ENCODE assay signal across 17 cellular contexts in genomic region chr6:79522609-79523008, GRCh38. TPM values are rescaled to one million over a fixed set of nuclear protein-coding genes. Genes with fewer than 3 reads are reported as not detected.
A peak's percentile ranks its signal among the peaks of the same experiment; 100 is the strongest.
DNase-seq lines count a peak whose midpoint lies in the region; ATAC-seq and TF ChIP-seq lines count a peak whose summit lies in the region.
"Had no signal": no experiment of that assay in that cellular context is flagged by ENCODE, and none has a peak within 500 bp of the region (broad histone marks: within the 10 kb centered on the region; RNA-seq: fewer than 3 reads in every experiment).

No MANE protein-coding gene starts in this region.

- H3K79me1 ChIP-seq in neuronal stem cell (ENCODE audit: low read depth, low read length): no peaks in the 10 kb centered on the region

- no peak overlapping the region for H3K18ac ChIP-seq in neuronal stem cell (ENCODE audit: low read length)

- H2BK12ac ChIP-seq in neuronal stem cell (ENCODE audit: low read length): no peak overlapping the region

- no peak overlapping the region for H2BK15ac ChIP-seq in neuronal stem cell (ENCODE audit: low read length)

- no peak overlapping the region for H2AK5ac ChIP-seq in neuronal stem cell (ENCODE audit: low read depth, low read length)

- no peak for ATAC-seq in Panc1

- H3K27me3 Mint-ChIP-seq in Calu3 (ENCODE audit: unreplicated experiment): no peaks in the 10 kb centered on the region
- no peaks in the 10 kb centered on the region for H3K27me3 Mint-ChIP-seq in type B pancreatic cell
- H3K27me3 Mint-ChIP-seq: CD4-positive, CD25-positive, alpha-beta regulatory T cell had no signal

- intact Hi-C loops in Calu3 (cut with micrococcal nuclease; ENCODE audit: unreplicated experiment) (loop anchor here (10.0 kb wide), 1 partner anchor 148 kb away; no protein-coding TSS in a partner anchor), Panc1 (cut with micrococcal nuclease; ENCODE audit: unreplicated experiment) (no loop called here)

- H3K4me2 ChIP-seq in neuronal stem cell (ENCODE audit: insufficient read depth, low read length, poor library complexity, severe bottlenecking): no peak overlapping the region
- H3K4me2 ChIP-seq: BLaER1 had no signal

- peaks cover 49% of the 10 kb centered on the region for H3K4me1 Mint-ChIP-seq in Calu3 (ENCODE audit: low read depth, unreplicated experiment)
- peaks cover 13% of the 10 kb centered on the region for H3K4me1 Mint-ChIP-seq in type B pancreatic cell (ENCODE audit: unreplicated experiment)
- H3K4me1 Mint-ChIP-seq: CD14-positive monocyte; CD4-positive, alpha-beta memory T cell; CD4-positive, CD25-positive, alpha-beta regulatory T cell; CD8-positive, alpha-beta memory T cell had no signal

- BruUV-seq in Calu3 (replicated peaks; lab: Mats Ljungman, UMichigan): no TSS peak
- BruUV-seq in Panc1 (replicated peaks; lab: Mats Ljungman, UMichigan): no TSS peak

- no peak overlapping the region for H3K14ac ChIP-seq in neuronal stem cell (ENCODE audit: low read length)

- H3K27me3 ChIP-seq in Panc1 (ENCODE audit: control insufficient read depth, insufficient read depth, low read length): no peaks in the 10 kb centered on the region
- no peaks in the 10 kb centered on the region for H3K27me3 ChIP-seq in neuronal stem cell (ENCODE audit: control insufficient read depth in 3 of 3, insufficient read depth in 3 of 3, low read depth in 1 of 3, low read length in 3 of 3)
- H3K27me3 ChIP-seq: BE2C, BLaER1 had no signal

- CTCF ChIA-PET in Calu3 (lab: Charles Lee): no interaction called here
- CTCF ChIA-PET in Panc1 (lab: Charles Lee): no interaction called here

- H3K27ac Mint-ChIP-seq in Calu3 (ENCODE audit: unreplicated experiment) (peak overlapping the region; percentile 87), type B pancreatic cell (peak overlapping the region; percentile 4)
- H3K27ac Mint-ChIP-seq: CD14-positive monocyte; CD4-positive, alpha-beta memory T cell; CD4-positive, CD25-positive, alpha-beta regulatory T cell; CD8-positive, alpha-beta memory T cell had no signal

- in situ Hi-C loops in Panc1 (cut with HindIII; ENCODE audit: low pct_unique_long_range_greater_than_20kb, low sequenced_read_pairs): no loop called here

- peak; percentile 20 for DNase-seq in Calu3
- DNase-seq in Panc1 (ENCODE audit: low read depth, low spot score): no peak
- no peak for DNase-seq in type B pancreatic cell (ENCODE audit: extremely low spot score, unreplicated experiment)
- no peak for DNase-seq in neuronal stem cell (ENCODE audit: low spot score)
- DNase-seq in NCI-H2171 (lab: John Stamatoyannopoulos, UW): no peak
- DNase-seq: 8988T; ACHN; BE2C; C1 segment of cervical spinal cord; CD4-positive, alpha-beta memory T cell; CD4-positive, CD25-positive, alpha-beta regulatory T cell; CD8-positive, alpha-beta memory T cell; COR-L47; DMS79 treated with DMSO at 0.1 percent for 48 hours; GF-D8 had no signal

- WGBS in neuronal stem cell (ENCODE audit: extremely low coverage in 2 of 2, insufficient read length in 2 of 2, insufficient replicate concordance in 1 of 2), 2 donors: no CpG with 5 or more reads among the region's 3 CpGs

- H4K8ac ChIP-seq in neuronal stem cell (ENCODE audit: low read depth, low read length): no peak overlapping the region

- POLR2A ChIA-PET in Panc1 (lab: Charles Lee): no interaction called here

- H3K36me3 ChIP-seq in Panc1 (ENCODE audit: control insufficient read depth, insufficient read depth, low read length) (no peaks in the 10 kb centered on the region; the same call in 1 of the 2 replicates), neuronal stem cell (replicated peaks in 1 of 2; ENCODE audit: control insufficient read depth in 2 of 2, insufficient read depth in 2 of 2, low read length in 2 of 2) (no peaks in the 10 kb centered on the region)
- H3K36me3 ChIP-seq: BE2C, BLaER1 had no signal

- H2BK5ac ChIP-seq in neuronal stem cell (ENCODE audit: low read length): no peak overlapping the region

- H3K23ac ChIP-seq in neuronal stem cell (ENCODE audit: low read depth, low read length, poor library complexity): no peak overlapping the region

- no peak overlapping the region for H3K4ac ChIP-seq in neuronal stem cell (ENCODE audit: low read length)

- H3K36me3 Mint-ChIP-seq in Calu3 (ENCODE audit: insufficient read depth, unreplicated experiment) (peaks cover 34% of the 10 kb centered on the region), type B pancreatic cell (peaks cover 29% of the 10 kb centered on the region)
- H3K36me3 Mint-ChIP-seq: CD14-positive monocyte; CD4-positive, alpha-beta memory T cell; CD4-positive, CD25-positive, alpha-beta regulatory T cell; CD8-positive, alpha-beta memory T cell had no signal

- H3K4me1 ChIP-seq in Panc1 (ENCODE audit: control insufficient read depth, insufficient read depth, low read length) (peaks cover 21% of the 10 kb centered on the region), neuronal stem cell (ENCODE audit: control insufficient read depth in 2 of 2, insufficient read depth in 1 of 2, low read depth in 1 of 2, low read length in 2 of 2) (peaks cover 0 to 3% of the 10 kb centered on the region in 2 donors)
- H3K4me1 ChIP-seq: BLaER1 had no signal

- no peak overlapping the region for H2BK120ac ChIP-seq in neuronal stem cell (ENCODE audit: low read depth, low read length)

- TF ChIP-seq CTCF in Calu3 (IDR thresholded peaks at IDR 0.05; ENCODE audit: unreplicated experiment) (no peak), Panc1 (IDR thresholded peaks at IDR 0.05) (no peak), type B pancreatic cell (conservative IDR thresholded peaks at IDR 0.05) (no peak)

- no peak overlapping the region for H4K91ac ChIP-seq in neuronal stem cell (ENCODE audit: low read depth, low read length, poor library complexity)

- no peaks in the 10 kb centered on the region for H3K9me3 Mint-ChIP-seq in Calu3 (ENCODE audit: low read depth, unreplicated experiment)
- peaks cover 6% of the 10 kb centered on the region for H3K9me3 Mint-ChIP-seq in type B pancreatic cell

- no peak overlapping the region for H3K4me3 ChIP-seq in Panc1 (ENCODE audit: low read depth in 2 of 2, low read length in 2 of 2)
- no peak overlapping the region for H3K4me3 ChIP-seq in neuronal stem cell (ENCODE audit: low read length in 2 of 2)
- H3K4me3 ChIP-seq: BLaER1 had no signal

- H2AFZ ChIP-seq in neuronal stem cell (ENCODE audit: low read length): no peak overlapping the region

- H3K4me3 Mint-ChIP-seq in Calu3 (ENCODE audit: low read depth, unreplicated experiment) (no peak overlapping the region), type B pancreatic cell (no peak overlapping the region)
- H3K4me3 Mint-ChIP-seq: CD14-positive monocyte; CD4-positive, alpha-beta memory T cell; CD4-positive, CD25-positive, alpha-beta regulatory T cell; CD8-positive, alpha-beta memory T cell had no signal

- H3K9me3 ChIP-seq in Panc1 (ENCODE audit: control insufficient read depth, insufficient read depth, low read depth, low read length): no peaks in the 10 kb centered on the region
- peaks cover 0 to 7% of the 10 kb centered on the region in 2 donors for H3K9me3 ChIP-seq in neuronal stem cell (replicated peaks in 1 of 2; ENCODE audit: control insufficient read depth in 2 of 2, insufficient read depth in 1 of 2, low read depth in 1 of 2, low read length in 2 of 2)
- H3K9me3 ChIP-seq: BE2C, BLaER1 had no signal

- H3K27ac ChIP-seq in Panc1 (ENCODE audit: low read length) (peak overlapping the region; percentile 7; the same call in 1 of the 2 replicates), neuronal stem cell (replicated peaks; ENCODE audit: low read length) (no peak overlapping the region)
- H3K27ac ChIP-seq: BLaER1 had no signal

- no peak overlapping the region for H3K9ac ChIP-seq in neuronal stem cell (ENCODE audit: low read depth, low read length, poor library complexity)
- H3K9ac ChIP-seq: BLaER1 had no signal

RNA-seq across cellular contexts. Expression of gene LCA5, which starts 14.6 kb away (rescaled TPM):
- total RNA-seq in Calu3 (2022) (13.9 and 18.3 TPM in 2 replicates), Panc1 (2021; ENCODE audit: unreplicated experiment) (7.0 TPM), type B pancreatic cell (ENCODE audit: low replicate concordance) (8.8 and 11.3 TPM in 2 replicates)
- polyA plus RNA-seq in Panc1 (2012; ENCODE audit: insufficient read length): 3.0 TPM
- polyA plus RNA-seq in neuronal stem cell (2013, experiment 1 of 2): 6.9 TPM
- polyA plus RNA-seq in neuronal stem cell (2013, experiment 2 of 2): 7.0 TPM
